14 cellular contexts compared by ENCODE assay signal in the genomic region with DNA sequence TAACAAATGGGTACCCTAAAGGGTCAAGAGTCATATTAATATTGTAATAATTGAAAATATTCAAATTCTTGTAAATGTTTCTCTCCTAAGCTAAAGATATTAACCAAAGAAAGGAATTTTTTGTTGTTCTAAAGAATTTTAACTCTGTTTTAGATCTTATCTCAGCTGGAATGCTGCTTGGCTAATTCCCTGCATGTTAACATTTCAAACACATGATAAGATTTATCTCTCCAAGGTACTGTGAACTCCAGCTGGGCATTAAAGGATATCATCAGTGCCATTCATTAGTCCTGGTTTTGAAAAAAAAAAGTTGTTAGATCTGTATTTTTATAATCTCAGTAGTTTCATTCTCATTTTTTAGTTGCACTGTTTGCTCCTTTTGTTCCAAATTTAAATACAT.
A peak's percentile ranks its signal among the peaks of the same experiment; 100 is the strongest.
DNase-seq lines count a peak whose midpoint lies in the region; TF ChIP-seq lines count a peak whose summit lies in the region.
"Had no signal": no experiment of that assay in that cellular context is flagged by ENCODE, and none has a peak within 500 bp of the region (broad histone marks: within the 10 kb centered on the region; RNA-seq: fewer than 3 reads in every experiment).

No MANE protein-coding gene starts in this region.

- H3K4me1 ChIP-seq in Caco-2 (peaks cover 67% of the 10 kb centered on the region), HUES48 (ENCODE audit: control insufficient read depth, insufficient read depth, low read length) (peaks cover 18% of the 10 kb centered on the region), mesendoderm (ENCODE audit: control insufficient read depth, low read depth, low read length) (peaks cover 2% of the 10 kb centered on the region), ascending aorta (no peaks in the 10 kb centered on the region)

- BruUV-seq in Caco-2 (replicated peaks; lab: Mats Ljungman, UMichigan) = no TSS peak

- H3K36me3 ChIP-seq in Caco-2 (ENCODE audit: control insufficient read depth, insufficient read depth, low read length) (peaks cover 2% of the 10 kb centered on the region; the same call in 1 of the 2 replicates), HUES48 (ENCODE audit: control insufficient read depth, insufficient read depth, low read length) (no peaks in the 10 kb centered on the region), mesendoderm (ENCODE audit: control insufficient read depth, insufficient read depth, low read length) (no peaks in the 10 kb centered on the region), ascending aorta (no peaks in the 10 kb centered on the region)

- H2AK5ac ChIP-seq in mesendoderm (ENCODE audit: low read length) = no peak overlapping the region

- H3K27me3 Mint-ChIP-seq in Caco-2 (ENCODE audit: insufficient read depth, unreplicated experiment) = no peaks in the 10 kb centered on the region

- H3K27ac ChIP-seq in HUES48 (ENCODE audit: low read depth, low read length) (peak overlapping the region; percentile 51), mesendoderm (ENCODE audit: low read depth, low read length) (peak overlapping the region; percentile 37), ascending aorta (no peak overlapping the region)
- H3K27ac ChIP-seq: A549, C4-2B had no signal

- DNase-seq in Caco-2 (peak in 1 of 2 experiments; percentile 45), amniotic epithelial cell (ENCODE audit: low read depth) (peak; percentile 73), mesendoderm (peak; percentile 92), lower leg skin (ENCODE audit: low spot score in 2 of 2) (no peak), ascending aorta (ENCODE audit: low spot score in 2 of 2) (no peak)
- no peak for DNase-seq in stimulated activated CD4-positive, alpha-beta T cell treated with anti-CD3 and anti-CD28 coated beads, Interleukin-1b, Interleukin-23, amount 100 ng/mL, for 48 hours
- no peak for DNase-seq in activated naive CD4-positive, alpha-beta T cell (lab: John Stamatoyannopoulos, UW)
- DNase-seq: NCI-H187 treated with DMSO at 0.1 percent for 48 hours, NCI-H2171, NCI-H510A, SIG-M5 had no signal

- intact Hi-C loops in Caco-2 (cut with micrococcal nuclease; ENCODE audit: unreplicated experiment) = loop anchor here (2.0 kb wide), 2 partner anchors 33 to 71 kb away; no protein-coding TSS in a partner anchor
- intact Hi-C loops in lower leg skin (cut with DNase I; ENCODE audit: low total_unique reads) = no loop called here
- intact Hi-C loops in ascending aorta (cut with DNase I) = no loop called here

- H3K79me2 ChIP-seq in mesendoderm (ENCODE audit: control insufficient read depth, insufficient read depth, low read length) = no peaks in the 10 kb centered on the region

- H3K4me2 ChIP-seq in mesendoderm (ENCODE audit: low read length) = no peak overlapping the region
- H3K4me2 ChIP-seq: A549 had no signal

- CTCF ChIA-PET in Caco-2 (lab: Charles Lee) = interaction anchor here (1.2 to 1.9 kb wide), 3 partner anchors 20 to 273 kb away, joined by 4 to 6 read pairs (median 5); no protein-coding TSS in a partner anchor

- no peaks in the 10 kb centered on the region for H3K27me3 ChIP-seq in Caco-2 (replicated peaks; ENCODE audit: control insufficient read depth, insufficient read depth, low read length)
- H3K27me3 ChIP-seq in HUES48 (ENCODE audit: control insufficient read depth, insufficient read depth, low read length) = no peaks in the 10 kb centered on the region
- H3K27me3 ChIP-seq in mesendoderm (ENCODE audit: insufficient read depth, low read length, poor library complexity) = no peaks in the 10 kb centered on the region
- H3K27me3 ChIP-seq in ascending aorta = no peaks in the 10 kb centered on the region

- peaks cover 10% of the 10 kb centered on the region for H3K9me3 Mint-ChIP-seq in Caco-2 (ENCODE audit: unreplicated experiment)

- no peak overlapping the region for H3K4me3 ChIP-seq in Caco-2 (ENCODE audit: low read depth, low read length)
- no peak overlapping the region for H3K4me3 ChIP-seq in HUES48 (ENCODE audit: low read depth, low read length)
- H3K4me3 ChIP-seq in mesendoderm (ENCODE audit: low read length) = no peak overlapping the region
- H3K4me3 ChIP-seq in lower leg skin (ENCODE audit: low read depth, poor library complexity, severe bottlenecking) = no peak overlapping the region
- no peak overlapping the region for H3K4me3 ChIP-seq in ascending aorta
- H3K4me3 ChIP-seq: A549 had no signal

- no peak for TF ChIP-seq POLR2A in lower leg skin (IDR thresholded peaks at IDR 0.05)

- H3K4ac ChIP-seq in mesendoderm (ENCODE audit: low read depth, low read length) = no peak overlapping the region

- peaks cover 25% of the 10 kb centered on the region for H3K36me3 Mint-ChIP-seq in Caco-2 (ENCODE audit: insufficient read depth, unreplicated experiment)

- no peak overlapping the region for H2BK120ac ChIP-seq in mesendoderm (ENCODE audit: low read depth, low read length)

- TF ChIP-seq CTCF in Caco-2 (IDR thresholded peaks at IDR 0.05; ENCODE audit: insufficient read depth in 1 of 2, low read depth in 1 of 2, low read length in 1 of 2, severe bottlenecking in 1 of 2, unreplicated experiment in 1 of 2) (no peak), lower leg skin (IDR thresholded peaks at IDR 0.05) (no peak), ascending aorta (IDR thresholded peaks at IDR 0.05) (no peak)

- no peak overlapping the region for H3K18ac ChIP-seq in mesendoderm (ENCODE audit: low read length)

- no peak overlapping the region for H2BK15ac ChIP-seq in mesendoderm (replicated peaks; ENCODE audit: low read depth)

- no peak overlapping the region for H3K56ac ChIP-seq in mesendoderm (ENCODE audit: low read length)

- no peak overlapping the region for H4K8ac ChIP-seq in mesendoderm (ENCODE audit: low read depth, low read length)

- peak overlapping the region; percentile 90 for H3K27ac Mint-ChIP-seq in Caco-2 (ENCODE audit: unreplicated experiment)

- POLR2A ChIA-PET in Caco-2 (lab: Charles Lee) = no interaction called here

- H3K9ac ChIP-seq in HUES48 (ENCODE audit: low read depth, low read length) (no peak overlapping the region), mesendoderm (ENCODE audit: low read length) (no peak overlapping the region)

- peak overlapping the region; percentile 44 for H3K4me3 Mint-ChIP-seq in Caco-2 (ENCODE audit: unreplicated experiment)

- peaks cover 38% of the 10 kb centered on the region for H3K4me1 Mint-ChIP-seq in Caco-2 (ENCODE audit: low read depth, unreplicated experiment)

- peaks cover 28% of the 10 kb centered on the region for H3K9me3 ChIP-seq in Caco-2
- H3K9me3 ChIP-seq in HUES48 (ENCODE audit: control insufficient read depth, insufficient read depth, low read length) = no peaks in the 10 kb centered on the region
- H3K9me3 ChIP-seq in ascending aorta = peaks cover 6 to 23% of the 10 kb centered on the region in 2 donors
- H3K9me3 ChIP-seq: A549 had no signal

- H4K5ac ChIP-seq in mesendoderm (ENCODE audit: low read length) = no peak overlapping the region

- no peak overlapping the region for H2BK5ac ChIP-seq in mesendoderm (ENCODE audit: low read length)

- H3K79me1 ChIP-seq in mesendoderm (ENCODE audit: low read length) = peaks cover 4% of the 10 kb centered on the region

- H3K23ac ChIP-seq in mesendoderm (ENCODE audit: low read length) = no peak overlapping the region

Comparison
In these comparisons a context has a peak if more than half of its experiments do, and no peak if none do; other contexts are left out.
1. DNase-seq: peak in amniotic epithelial cell (single experiment) and mesendoderm (single experiment); none in stimulated activated CD4-positive, alpha-beta T cell treated with anti-CD3 and anti-CD28 coated beads, Interleukin-1b, Interleukin-23, amount 100 ng/mL, for 48 hours (single experiment), lower leg skin (0 of 2), ascending aorta (0 of 2) and activated naive CD4-positive, alpha-beta T cell (0 of 4).
2. H3K27ac ChIP-seq: peak in HUES48 (single experiment) and mesendoderm (single experiment); none in ascending aorta (0 of 2).